Comparison of ENCODE assay signal across 10 cellular contexts in the genomic region with DNA sequence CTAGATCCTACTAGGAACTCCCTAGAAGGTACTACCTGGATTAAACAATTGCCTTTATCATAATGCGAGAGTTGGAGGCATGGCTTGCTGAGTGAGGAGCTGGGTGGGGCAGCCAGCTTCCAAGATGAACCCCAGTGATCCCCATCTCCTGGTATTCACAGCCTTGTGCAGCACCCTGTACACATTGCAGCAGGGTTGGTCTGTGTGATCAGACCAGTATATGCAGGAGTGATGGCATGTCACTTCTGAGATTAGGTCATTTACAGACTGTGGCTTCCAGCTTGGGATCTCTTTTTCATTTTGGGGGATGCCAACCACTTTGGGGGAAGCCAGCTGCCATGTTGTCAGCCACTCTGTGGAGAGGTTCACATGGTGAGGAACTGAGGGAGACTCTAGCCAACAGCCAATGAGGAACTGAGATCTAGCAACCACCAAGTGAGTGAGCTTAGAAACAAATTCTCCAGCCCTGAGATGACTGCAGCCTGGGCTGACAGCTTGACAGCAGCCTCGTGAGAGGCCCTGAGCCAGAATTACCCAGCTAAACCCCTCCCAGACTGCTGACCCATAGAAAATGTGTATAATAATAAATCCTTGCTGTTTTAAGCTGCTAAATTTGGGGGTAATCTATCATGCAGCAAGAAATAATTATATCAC.
DNase-seq lines count a peak whose midpoint lies in the region; ATAC-seq and TF ChIP-seq lines count a peak whose summit lies in the region.
"Had no signal": no experiment of that assay in that cellular context is flagged by ENCODE, and none has a peak within 500 bp of the region (broad histone marks: within the 10 kb centered on the region; RNA-seq: fewer than 3 reads in every experiment).

No MANE protein-coding gene starts in this region.

- H3K36me3 ChIP-seq in KMS-11 (ENCODE audit: insufficient read depth), result no peaks in the 10 kb centered on the region
- H3K36me3 ChIP-seq: SJSA1, vagina had no signal

- peak overlapping the region; percentile 50 for H3K4me2 ChIP-seq in KMS-11

- H3K9ac ChIP-seq in KMS-11, result no peak overlapping the region

- no peak for TF ChIP-seq CTCF in KMS-11 (conservative IDR thresholded peaks at IDR 0.05; ENCODE audit: low read depth, low read length)

- H3K27ac ChIP-seq in KMS-11, result peak overlapping the region; percentile 18; the same call in 1 of the 2 replicates
- H3K27ac ChIP-seq: SJSA1, vagina had no signal

- H2AFZ ChIP-seq in KMS-11 (ENCODE audit: low read depth), result peak overlapping the region; percentile 46; the same call in 1 of the 2 replicates

- no peaks in the 10 kb centered on the region for H3K79me2 ChIP-seq in KMS-11 (ENCODE audit: insufficient read depth, low read depth)

- no peaks in the 10 kb centered on the region for H4K20me1 ChIP-seq in KMS-11 (ENCODE audit: insufficient read depth)

- peak; percentile 80 for DNase-seq in myocyte (ENCODE audit: low read depth)
- DNase-seq in AG08395 (ENCODE audit: low spot score), result no peak
- DNase-seq in cerebellum (ENCODE audit: low spot score), result no peak
- DNase-seq in D341Med (ENCODE audit: low spot score), result no peak
- DNase-seq in activated CD4-positive, CD25-positive, alpha-beta regulatory T cell (lab: John Stamatoyannopoulos, UW), result no peak

- H3K27me3 ChIP-seq in KMS-11 (ENCODE audit: insufficient read depth, low read depth), result no peaks in the 10 kb centered on the region
- H3K27me3 ChIP-seq: SJSA1, vagina had no signal

- peak; percentile 91 for ATAC-seq in GM19023 (IDR thresholded peaks at IDR 0.05; ENCODE audit: unreplicated experiment)
- ATAC-seq in HG02610 (IDR thresholded peaks at IDR 0.05; ENCODE audit: unreplicated experiment), result peak; percentile 92

- no peak overlapping the region for H3K4me3 ChIP-seq in KMS-11 (IDR thresholded peaks at IDR 0.05; ENCODE audit: insufficient read depth, low read depth, low read length)
- H3K4me3 ChIP-seq: SJSA1, vagina had no signal

- H3K4me1 ChIP-seq in KMS-11 (ENCODE audit: low read depth, poor library complexity, severe bottlenecking), result peaks cover 58% of the 10 kb centered on the region
- H3K4me1 ChIP-seq: vagina had no signal
